ENCODE assay signal across 19 cellular contexts in the genomic region with DNA sequence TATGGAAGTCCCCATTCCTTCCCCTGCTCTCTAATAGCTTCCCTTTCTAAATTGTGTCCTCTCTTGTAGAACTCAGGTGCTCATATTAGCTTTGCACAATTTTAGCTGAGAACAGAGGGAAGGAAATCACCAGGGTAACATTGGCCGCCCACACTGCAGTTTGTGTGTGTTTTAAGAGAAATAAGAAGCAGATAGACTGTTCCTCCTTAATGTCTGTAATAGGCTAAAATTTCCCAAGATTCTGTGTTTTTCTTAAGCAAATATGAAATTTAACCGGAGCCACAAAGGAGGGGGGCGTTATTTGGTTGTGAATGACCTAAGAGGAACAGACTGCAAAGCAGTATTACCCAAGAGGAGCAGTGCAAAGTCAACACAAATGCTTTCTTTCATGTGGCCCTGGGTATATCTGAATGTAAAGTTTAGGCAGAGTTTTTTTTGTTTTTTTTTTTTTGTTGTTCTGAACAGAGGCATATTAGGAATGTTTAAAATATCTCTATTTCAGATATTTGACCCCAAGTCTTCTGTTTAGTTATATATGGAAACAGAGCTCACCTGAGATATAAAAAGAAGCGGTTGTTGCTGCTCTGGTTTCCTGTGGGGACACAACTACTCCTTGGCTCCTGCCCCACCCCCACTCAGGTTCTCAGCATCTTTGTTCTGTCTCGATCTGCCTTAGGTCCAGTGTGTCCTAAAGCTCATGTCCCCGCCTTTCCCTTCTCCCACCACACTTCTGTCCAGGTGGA.
A peak's percentile ranks its signal among the peaks of the same experiment; 100 is the strongest.
DNase-seq lines count a peak whose midpoint lies in the region; ATAC-seq and TF ChIP-seq lines count a peak whose summit lies in the region.
"Had no signal": no experiment of that assay in that cellular context is flagged by ENCODE, and none has a peak within 500 bp of the region (broad histone marks: within the 10 kb centered on the region; RNA-seq: fewer than 3 reads in every experiment).

No MANE protein-coding gene starts in this region.

- H3K4me1 Mint-ChIP-seq in mesothelial cell of epicardium, result peaks cover 6% of the 10 kb centered on the region

- intact Hi-C loops in PC-3 (cut with micrococcal nuclease), result no loop called here

- no peaks in the 10 kb centered on the region for H3K27me3 Mint-ChIP-seq in mesothelial cell of epicardium (ENCODE audit: low read depth)

- WGBS in hepatocyte (ENCODE audit: low lambda C conversion rate, missing lambda C conversion rate), result 72% methylated on average over 6 of the region's 6 CpGs

- H3K36me3 ChIP-seq in PC-3 (ENCODE audit: low read depth, low read length), result no peaks in the 10 kb centered on the region
- H3K36me3 ChIP-seq in hepatocyte (replicated peaks; ENCODE audit: insufficient read depth, low read depth), result no peaks in the 10 kb centered on the region
- no peaks in the 10 kb centered on the region for H3K36me3 ChIP-seq in effector memory CD4-positive, alpha-beta T cell (ENCODE audit: control insufficient read depth, insufficient read depth, low read length)
- H3K36me3 ChIP-seq: BLaER1, HAP-1 had no signal

- H3K9me2 ChIP-seq in PC-3 (replicated peaks; ENCODE audit: low read length) (no peaks in the 10 kb centered on the region), hepatocyte (replicated peaks; ENCODE audit: insufficient read depth) (no peaks in the 10 kb centered on the region)

- POLR2A ChIA-PET in PC-3 (lab: Charles Lee; ENCODE audit: unreplicated experiment), result interaction anchor here (0.6 kb wide), 1 partner anchor 1876 kb away, joined by 10 read pairs; no protein-coding TSS in a partner anchor

- H3K4me2 ChIP-seq in PC-3 (ENCODE audit: low read length) (peak overlapping the region; percentile 69), hepatocyte (no peak overlapping the region)
- H3K4me2 ChIP-seq: BLaER1 had no signal

- H3K27ac ChIP-seq in PC-3 (ENCODE audit: low read length), result peak overlapping the region; percentile 94
- H3K27ac ChIP-seq in hepatocyte, result no peak overlapping the region
- no peak overlapping the region for H3K27ac ChIP-seq in effector memory CD4-positive, alpha-beta T cell (ENCODE audit: insufficient read depth, low read length, poor library complexity, severe bottlenecking)
- H3K27ac ChIP-seq: BLaER1 had no signal

- H3K9me3 ChIP-seq in PC-3 (ENCODE audit: low read length) (no peaks in the 10 kb centered on the region), hepatocyte (ENCODE audit: low read depth) (no peaks in the 10 kb centered on the region)
- no peaks in the 10 kb centered on the region for H3K9me3 ChIP-seq in effector memory CD4-positive, alpha-beta T cell (ENCODE audit: control insufficient read depth, low read length)
- H3K9me3 ChIP-seq: BLaER1 had no signal

- H2AFZ ChIP-seq in PC-3 (ENCODE audit: low read length), result no peak overlapping the region
- no peak overlapping the region for H2AFZ ChIP-seq in hepatocyte

- H3K36me3 Mint-ChIP-seq in mesothelial cell of epicardium, result peaks cover 7% of the 10 kb centered on the region
- no peaks in the 10 kb centered on the region for H3K36me3 Mint-ChIP-seq in activated naive CD4-positive, alpha-beta T cell treated with anti-CD3 and anti-CD28 coated beads, Interleukin-2, amount 50 U/mL, for 72 hours

- H3K9ac ChIP-seq in PC-3 (ENCODE audit: low read length), result no peak overlapping the region
- H3K9ac ChIP-seq: BLaER1 had no signal

- H3K4me3 Mint-ChIP-seq in mesothelial cell of epicardium, result no peak overlapping the region

- no peaks in the 10 kb centered on the region for H3K79me2 ChIP-seq in PC-3 (ENCODE audit: low read length)
- H3K79me2 ChIP-seq in hepatocyte, result no peaks in the 10 kb centered on the region

- H3K27me3 ChIP-seq in PC-3 (ENCODE audit: low read length) (no peaks in the 10 kb centered on the region), hepatocyte (no peaks in the 10 kb centered on the region)
- H3K27me3 ChIP-seq in effector memory CD4-positive, alpha-beta T cell (replicated peaks; ENCODE audit: control insufficient read depth, insufficient read depth, low read length, poor library complexity, severe bottlenecking), result no peaks in the 10 kb centered on the region
- H3K27me3 ChIP-seq: BLaER1 had no signal

- CTCF ChIA-PET in PC-3 (lab: Charles Lee), result no interaction called here

- DNase-seq in Ammon's horn (ENCODE audit: low spot score), result peak; percentile 47
- DNase-seq in PC-3, result no peak
- no peak for DNase-seq in mesothelial cell of epicardium (ENCODE audit: low spot score in 2 of 2, unreplicated experiment in 2 of 2)
- DNase-seq in hepatocyte (ENCODE audit: low spot score), result no peak
- DNase-seq in effector memory CD4-positive, alpha-beta T cell, result no peak
- no peak for DNase-seq in activated naive CD4-positive, alpha-beta T cell treated with anti-CD3 and anti-CD28 coated beads, Interleukin-2, amount 50 U/mL, for 72 hours (ENCODE audit: low spot score in 2 of 2)
- DNase-seq: 8988T; activated CD4-positive, alpha-beta T cell treated with anti-CD3 and anti-CD28 coated beads, Interleukin-2, amount 50 U/mL, for 1 hour; activated naive CD4-positive, alpha-beta T cell treated with Interleukin-2 at 50 U/mL for 16 hours; DMS153; left cardiac atrium; NCI-H1048; stimulated activated naive CD8-positive, alpha-beta T cell treated with anti-CD3 and anti-CD28 coated beads, Interleukin-15, Interleukin-2, amounts not matched to agents 100 U/mL and 50 U/mL, for 24 hours had no signal

- ATAC-seq in GM19351 (IDR thresholded peaks at IDR 0.05; ENCODE audit: unreplicated experiment), result peak; percentile 54
- ATAC-seq in HG02938 (IDR thresholded peaks at IDR 0.05; ENCODE audit: unreplicated experiment), result peak; percentile 52
- no peak for ATAC-seq in PC-3
- ATAC-seq in activated naive CD4-positive, alpha-beta T cell treated with anti-CD3 and anti-CD28 coated beads, Interleukin-2, amount 50 U/mL, for 72 hours, result no peak
- ATAC-seq: K562; left cardiac atrium; SK-N-SH treated with all-trans-retinoic acid at 6 μM for 48 hours; stimulated activated naive CD8-positive, alpha-beta T cell treated with anti-CD3 and anti-CD28 coated beads, Interleukin-15, Interleukin-2, amounts not matched to agents 100 U/mL and 50 U/mL, for 24 hours had no signal

- no TSS peak for BruUV-seq in PC-3 (replicated peaks; lab: Mats Ljungman, UMichigan)

- H3F3A ChIP-seq in PC-3 (ENCODE audit: low read length, unreplicated experiment), result no peaks in the 10 kb centered on the region

- no peaks in the 10 kb centered on the region for H4K20me1 ChIP-seq in PC-3 (ENCODE audit: low read length)
- H4K20me1 ChIP-seq in hepatocyte (ENCODE audit: insufficient read depth, poor library complexity, severe bottlenecking), result no peaks in the 10 kb centered on the region
- H4K20me1 ChIP-seq: BLaER1 had no signal

- H3K4me3 ChIP-seq in PC-3 (ENCODE audit: low read length), result no peak overlapping the region
- no peak overlapping the region for H3K4me3 ChIP-seq in hepatocyte
- H3K4me3 ChIP-seq in effector memory CD4-positive, alpha-beta T cell (ENCODE audit: insufficient read depth, low read depth, low read length, poor library complexity, severe bottlenecking), result no peak overlapping the region
- H3K4me3 ChIP-seq: BLaER1, HAP-1, K562 had no signal

- H3K4me1 ChIP-seq in PC-3 (ENCODE audit: insufficient read depth, low read length), result peaks cover 39% of the 10 kb centered on the region
- peaks cover 5% of the 10 kb centered on the region for H3K4me1 ChIP-seq in hepatocyte (ENCODE audit: insufficient read depth)
- no peaks in the 10 kb centered on the region for H3K4me1 ChIP-seq in effector memory CD4-positive, alpha-beta T cell (ENCODE audit: control insufficient read depth, insufficient read depth, low read length, poor library complexity, severe bottlenecking)
- H3K4me1 ChIP-seq: BLaER1, HAP-1 had no signal

- H3K9me3 Mint-ChIP-seq in mesothelial cell of epicardium, result peaks cover 18% of the 10 kb centered on the region
- H3K9me3 Mint-ChIP-seq in activated naive CD4-positive, alpha-beta T cell treated with anti-CD3 and anti-CD28 coated beads, Interleukin-2, amount 50 U/mL, for 72 hours, result peaks cover 3 to 4% of the 10 kb centered on the region in 2 donors

- no peak overlapping the region for H3K27ac Mint-ChIP-seq in mesothelial cell of epicardium
- no peak overlapping the region for H3K27ac Mint-ChIP-seq in activated naive CD4-positive, alpha-beta T cell treated with anti-CD3 and anti-CD28 coated beads, Interleukin-2, amount 50 U/mL, for 72 hours

- TF ChIP-seq CTCF in PC-3 (conservative IDR thresholded peaks at IDR 0.05; ENCODE audit: low read depth, low read length) (no peak), mesothelial cell of epicardium (IDR thresholded peaks at IDR 0.05; ENCODE audit: unreplicated experiment) (no peak), hepatocyte (IDR thresholded peaks at IDR 0.05; ENCODE audit: poor library complexity) (no peak)

Comparison
In these comparisons a context has a peak if more than half of its experiments do, and no peak if none do; other contexts are left out.
1. ATAC-seq: peak in GM19351 (single experiment) and HG02938 (single experiment); none in PC-3 (single experiment) and activated naive CD4-positive, alpha-beta T cell treated with anti-CD3 and anti-CD28 coated beads, Interleukin-2, amount 50 U/mL, for 72 hours (0 of 2).